1 cellular context compared by ENCODE assay signal in genomic region chr14:102058931-102059330, GRCh38.
TF ChIP-seq lines count a peak whose summit lies in the region.

No MANE protein-coding gene starts in this region.

TF ChIP-seq in GM23338, 12 proteins besides CTCF, POLR2A, EP300 and RAD21:
- TF ChIP-seq REST (IDR thresholded peaks at IDR 0.05; ENCODE audit: unreplicated experiment): no peak
